Comparison of ENCODE assay signal across 13 cellular contexts in genomic region chr16:67516296-67517177, GRCh38. TPM values are rescaled to one million over a fixed set of nuclear protein-coding genes. Genes with fewer than 3 reads are reported as not detected.
DNase-seq lines count a peak whose midpoint lies in the region; ATAC-seq and TF ChIP-seq lines count a peak whose summit lies in the region.
"Had no signal": no experiment of that assay in that cellular context is flagged by ENCODE, and none has a peak within 500 bp of the region (broad histone marks: within the 10 kb centered on the region; RNA-seq: fewer than 3 reads in every experiment).

No MANE protein-coding gene starts in this region.

- no peaks in the 10 kb centered on the region for H3K9me2 ChIP-seq in hepatocyte (replicated peaks; ENCODE audit: insufficient read depth)

- H3K9me3 ChIP-seq in adipocyte (ENCODE audit: control insufficient read depth, low read length) (no peaks in the 10 kb centered on the region), hepatocyte (ENCODE audit: low read depth) (no peaks in the 10 kb centered on the region)

- H3K27ac Mint-ChIP-seq in activated naive CD8-positive, alpha-beta T cell: peak overlapping the region; percentile 30
- H3K27ac Mint-ChIP-seq in activated naive CD8-positive, alpha-beta T cell treated with anti-CD3 and anti-CD28 coated beads for 36 hours: no peak overlapping the region
- H3K27ac Mint-ChIP-seq in stimulated activated naive B cell treated with anti-CD40 and anti-IgM and Interleukin-4, amounts not matched to agents 10 μg/mL and 1 μg/mL and 100 μg/mL, for 72 hours: peak overlapping the region; percentile 96

- peak overlapping the region; percentile 56 for H3K27ac ChIP-seq in hepatocyte
- H3K27ac ChIP-seq: 22Rv1 had no signal

- no peaks in the 10 kb centered on the region for H3K36me3 ChIP-seq in adipocyte (ENCODE audit: control insufficient read depth, insufficient read depth, low read length, severe bottlenecking)
- no peaks in the 10 kb centered on the region for H3K36me3 ChIP-seq in hepatocyte (replicated peaks; ENCODE audit: insufficient read depth, low read depth)

- ATAC-seq in stimulated activated naive B cell treated with anti-CD40 and anti-IgM and Interleukin-4, amounts not matched to agents 10 μg/mL and 1 μg/mL and 100 μg/mL, for 72 hours (replicated peaks): no peak
- ATAC-seq in GM19452 (IDR thresholded peaks at IDR 0.05; ENCODE audit: unreplicated experiment) (no peak), HG03520 (IDR thresholded peaks at IDR 0.05; ENCODE audit: unreplicated experiment) (no peak)
- ATAC-seq: stimulated activated naive CD8-positive, alpha-beta T cell treated with anti-CD3 and anti-CD28 coated beads, Interleukin-15, Interleukin-2, amounts not matched to agents 100 U/mL and 50 U/mL, for 24 hours had no signal

- no peak for TF ChIP-seq CTCF in hepatocyte (IDR thresholded peaks at IDR 0.05; ENCODE audit: poor library complexity)

- H3K9ac ChIP-seq in adipocyte (ENCODE audit: low read length): peak overlapping the region; percentile 51

- H3K4me1 Mint-ChIP-seq in activated naive CD8-positive, alpha-beta T cell (ENCODE audit: low read depth): peaks cover 34% of the 10 kb centered on the region
- H3K4me1 Mint-ChIP-seq in activated naive CD8-positive, alpha-beta T cell treated with anti-CD3 and anti-CD28 coated beads for 36 hours: peaks cover 14% of the 10 kb centered on the region
- peaks cover 55 to 82% of the 10 kb centered on the region in 2 donors for H3K4me1 Mint-ChIP-seq in stimulated activated naive B cell treated with anti-CD40 and anti-IgM and Interleukin-4, amounts not matched to agents 10 μg/mL and 1 μg/mL and 100 μg/mL, for 72 hours

- H3K4me1 ChIP-seq in adipocyte (ENCODE audit: control insufficient read depth, insufficient read depth, low read length): peaks cover 7% of the 10 kb centered on the region
- peaks cover under 1% of the 10 kb centered on the region for H3K4me1 ChIP-seq in hepatocyte (ENCODE audit: insufficient read depth)

- WGBS in hepatocyte (ENCODE audit: low lambda C conversion rate, missing lambda C conversion rate): 76% methylated on average over 12 of the region's 12 CpGs

- H3K36me3 Mint-ChIP-seq in activated naive CD8-positive, alpha-beta T cell: no peaks in the 10 kb centered on the region
- H3K36me3 Mint-ChIP-seq in activated naive CD8-positive, alpha-beta T cell treated with anti-CD3 and anti-CD28 coated beads for 36 hours: no peaks in the 10 kb centered on the region
- H3K36me3 Mint-ChIP-seq in stimulated activated naive B cell treated with anti-CD40 and anti-IgM and Interleukin-4, amounts not matched to agents 10 μg/mL and 1 μg/mL and 100 μg/mL, for 72 hours: peaks cover 23 to 31% of the 10 kb centered on the region in 2 donors

- no peaks in the 10 kb centered on the region for H3K27me3 Mint-ChIP-seq in activated naive CD8-positive, alpha-beta T cell
- no peaks in the 10 kb centered on the region for H3K27me3 Mint-ChIP-seq in activated naive CD8-positive, alpha-beta T cell treated with anti-CD3 and anti-CD28 coated beads for 36 hours
- H3K27me3 Mint-ChIP-seq in stimulated activated naive B cell treated with anti-CD40 and anti-IgM and Interleukin-4, amounts not matched to agents 10 μg/mL and 1 μg/mL and 100 μg/mL, for 72 hours: no peaks in the 10 kb centered on the region

- no peak overlapping the region for H2AFZ ChIP-seq in hepatocyte

- H3K9me3 Mint-ChIP-seq in activated naive CD8-positive, alpha-beta T cell (ENCODE audit: low read depth): no peaks in the 10 kb centered on the region
- H3K9me3 Mint-ChIP-seq in activated naive CD8-positive, alpha-beta T cell treated with anti-CD3 and anti-CD28 coated beads for 36 hours: no peaks in the 10 kb centered on the region
- peaks cover 0 to 1% of the 10 kb centered on the region in 2 donors for H3K9me3 Mint-ChIP-seq in stimulated activated naive B cell treated with anti-CD40 and anti-IgM and Interleukin-4, amounts not matched to agents 10 μg/mL and 1 μg/mL and 100 μg/mL, for 72 hours

- H3K27me3 ChIP-seq in adipocyte (replicated peaks; ENCODE audit: control insufficient read depth, insufficient read depth, low read length) (no peaks in the 10 kb centered on the region), hepatocyte (no peaks in the 10 kb centered on the region)

- no peaks in the 10 kb centered on the region for H3K79me2 ChIP-seq in hepatocyte

- no peaks in the 10 kb centered on the region for H4K20me1 ChIP-seq in hepatocyte (ENCODE audit: insufficient read depth, poor library complexity, severe bottlenecking)

- no peak overlapping the region for H3K4me3 Mint-ChIP-seq in activated naive CD8-positive, alpha-beta T cell
- no peak overlapping the region for H3K4me3 Mint-ChIP-seq in activated naive CD8-positive, alpha-beta T cell treated with anti-CD3 and anti-CD28 coated beads for 36 hours
- H3K4me3 Mint-ChIP-seq in stimulated activated naive B cell treated with anti-CD40 and anti-IgM and Interleukin-4, amounts not matched to agents 10 μg/mL and 1 μg/mL and 100 μg/mL, for 72 hours: peak overlapping the region; percentile 11 to 64

- H3K4me3 ChIP-seq in adipocyte (ENCODE audit: low read length) (no peak overlapping the region), hepatocyte (no peak overlapping the region)

- no peak for DNase-seq in activated naive CD8-positive, alpha-beta T cell treated with anti-CD3 and anti-CD28 coated beads for 36 hours
- DNase-seq in adipocyte (ENCODE audit: low read depth) (peak; percentile 58), hepatocyte (ENCODE audit: low spot score) (peak; percentile 39), ureter (ENCODE audit: low spot score) (no peak)
- no peak for DNase-seq in stimulated activated naive B cell treated with anti-CD40 and anti-IgM and Interleukin-4, amounts not matched to agents 10 μg/mL and 1 μg/mL and 100 μg/mL, for 72 hours
- DNase-seq: NCI-H1436 treated with DMSO at 0.1 percent for 48 hours; stimulated activated naive CD8-positive, alpha-beta T cell treated with anti-CD3 and anti-CD28 coated beads, Interleukin-15, Interleukin-2, amounts not matched to agents 100 U/mL and 50 U/mL, for 24 hours had no signal

- H3K4me2 ChIP-seq in hepatocyte: no peak overlapping the region

RNA-seq across cellular contexts. Expression of gene RIPOR1, which starts 12.1 kb away (rescaled TPM):
- 10 to 100 TPM; 13.9 to 14.0 TPM for total RNA-seq in activated naive CD8-positive, alpha-beta T cell treated with anti-CD3 and anti-CD28 coated beads for 36 hours
- 12.5 and 12.9 TPM in 2 replicates for total RNA-seq in hepatocyte
- polyA plus RNA-seq in hepatocyte: 37.8 and 38.3 TPM in 2 replicates
- 57.6 TPM for total RNA-seq in ureter

RNA-seq across cellular contexts. Expression of gene AGRP, which starts 33.2 kb away (rescaled TPM):
- total RNA-seq in activated naive CD8-positive, alpha-beta T cell treated with anti-CD3 and anti-CD28 coated beads for 36 hours: under 1 TPM in 1 of 2 experiments, not detected in 1; 0.40 TPM
- 1.9 TPM in 1 of 2 replicates, not detected in the other for total RNA-seq in hepatocyte
- 0.93 and 2.3 TPM in 2 replicates for polyA plus RNA-seq in hepatocyte
- total RNA-seq in ureter: not detected
- total RNA-seq: glomerular endothelial cell, mononuclear cell had no signal

RNA-seq across cellular contexts. Expression of gene ATP6V0D1, which starts 35.6 kb away (rescaled TPM):
- total RNA-seq in activated naive CD8-positive, alpha-beta T cell treated with anti-CD3 and anti-CD28 coated beads for 36 hours: 10 to 100 TPM; 33.0 to 33.6 TPM
- 115 and 157 TPM in 2 replicates for total RNA-seq in hepatocyte
- polyA plus RNA-seq in hepatocyte: 223 and 232 TPM in 2 replicates
- total RNA-seq in ureter: 89.2 TPM

RNA-seq across cellular contexts. Expression of gene CTCF, which starts 45.8 kb away (rescaled TPM):
- 10 to 100 TPM; 55.8 to 55.9 TPM for total RNA-seq in activated naive CD8-positive, alpha-beta T cell treated with anti-CD3 and anti-CD28 coated beads for 36 hours
- total RNA-seq in hepatocyte: 44.1 and 46.0 TPM in 2 replicates
- 35.5 and 36.8 TPM in 2 replicates for polyA plus RNA-seq in hepatocyte
- 54.6 TPM for total RNA-seq in ureter

Comparison
In these comparisons a context has a peak if more than half of its experiments do, and no peak if none do; other contexts are left out.
1. H3K4me3 Mint-ChIP-seq: peak in stimulated activated naive B cell treated with anti-CD40 and anti-IgM and Interleukin-4, amounts not matched to agents 10 μg/mL and 1 μg/mL and 100 μg/mL, for 72 hours (2 of 2); none in activated naive CD8-positive, alpha-beta T cell (single experiment) and activated naive CD8-positive, alpha-beta T cell treated with anti-CD3 and anti-CD28 coated beads for 36 hours (single experiment).
2. DNase-seq: peak in adipocyte (single experiment) and hepatocyte (single experiment); none in activated naive CD8-positive, alpha-beta T cell treated with anti-CD3 and anti-CD28 coated beads for 36 hours (single experiment), stimulated activated naive B cell treated with anti-CD40 and anti-IgM and Interleukin-4, amounts not matched to agents 10 μg/mL and 1 μg/mL and 100 μg/mL, for 72 hours (single experiment) and ureter (single experiment).